In the genomic region with DNA sequence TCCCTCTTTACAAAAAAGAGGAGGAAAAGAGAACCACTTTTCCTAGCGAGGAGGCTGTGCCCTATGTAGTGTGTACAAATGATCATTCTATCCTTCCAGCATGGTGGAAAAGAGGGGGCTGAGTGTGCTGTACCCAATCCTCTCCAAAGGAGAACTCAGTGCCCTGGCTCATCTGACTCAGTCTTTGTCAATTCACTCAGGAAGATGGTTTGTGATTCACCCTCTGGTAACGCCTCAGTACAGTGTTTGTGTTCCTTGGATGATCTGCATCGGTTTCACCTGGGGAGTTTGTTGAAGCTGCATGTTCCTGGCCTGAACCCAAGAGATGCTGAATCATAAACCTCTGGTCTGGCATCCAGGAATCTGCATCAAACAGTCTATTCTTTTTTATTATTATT, we compare ENCODE assay signal across 8 cellular contexts. TPM values are rescaled to one million over a fixed set of nuclear protein-coding genes. Genes with fewer than 3 reads are reported as not detected.
A peak's percentile ranks its signal among the peaks of the same experiment; 100 is the strongest.
DNase-seq lines count a peak whose midpoint lies in the region; ATAC-seq, FAIRE-seq and TF ChIP-seq lines count a peak whose summit lies in the region.

No MANE protein-coding gene starts in this region.

- no peak for ATAC-seq in GM19351 (IDR thresholded peaks at IDR 0.05; ENCODE audit: unreplicated experiment)

- H3K9me3 ChIP-seq in HEK293 (ENCODE audit: control insufficient read depth, insufficient read depth, low read depth, low read length) (no peaks in the 10 kb centered on the region), mesodermal cell (ENCODE audit: control insufficient read depth, low read length) (no peaks in the 10 kb centered on the region)

- 53 to 61% methylated on average over 2 of the region's 3 CpGs for WGBS in mesodermal cell (ENCODE audit: insufficient coverage in 2 of 2), 2 experiments

- no peak for TF ChIP-seq CTCF in HEK293 (tag by site-specific recombination; IDR thresholded peaks at IDR 0.05)

- H3K4me3 ChIP-seq in HEK293 (ENCODE audit: low read depth, low read length) = no peak overlapping the region
- H3K4me3 ChIP-seq in mesodermal cell (ENCODE audit: extremely low read depth, insufficient read depth, low read length, poor library complexity, severe bottlenecking) = no peak overlapping the region

- peak; percentile 65 for DNase-seq in AG08396 (ENCODE audit: low spot score)
- peak; percentile 75 for DNase-seq in astrocyte of the hippocampus (ENCODE audit: low read depth, low spot score)
- DNase-seq in SKM-1 (lab: John Stamatoyannopoulos, UW; ENCODE audit: unreplicated experiment) = no peak
- DNase-seq in DMS79 (lab: John Stamatoyannopoulos, UW) = no peak
- no peak for DNase-seq in GM19239 (ENCODE audit: insufficient read length, low spot score)

- no peaks in the 10 kb centered on the region for H3K4me1 ChIP-seq in HEK293 (ENCODE audit: control insufficient read depth, insufficient read depth, low read length)
- H3K4me1 ChIP-seq in mesodermal cell (ENCODE audit: control insufficient read depth, insufficient read depth, low read length, poor library complexity, severe bottlenecking) = peaks cover 4% of the 10 kb centered on the region

- no peaks in the 10 kb centered on the region for H3K36me3 ChIP-seq in HEK293 (ENCODE audit: control insufficient read depth in 2 of 2, insufficient read depth in 1 of 2, low read length in 2 of 2)
- no peaks in the 10 kb centered on the region for H3K36me3 ChIP-seq in mesodermal cell (ENCODE audit: control insufficient read depth, insufficient read depth, low read length)

- CTCF ChIA-PET in HEK293 (lab: Yijun Ruan, JAX) = interaction anchor here (0.5 to 2.3 kb wide), 16 partner anchors 9 to 967 kb away, joined by 3 to 13 read pairs (median 4); no protein-coding TSS in a partner anchor

- no peak overlapping the region for H3K27ac ChIP-seq in HEK293 (ENCODE audit: extremely low read depth, low read depth, low read length)
- H3K27ac ChIP-seq in mesodermal cell (ENCODE audit: low read depth, low read length, severe bottlenecking) = peak overlapping the region; percentile 56

- POLR2A ChIA-PET in HEK293 (lab: Yijun Ruan, JAX) = interaction anchor here (1.1 kb wide), 1 partner anchor 9 kb away, joined by 5 read pairs; no protein-coding TSS in a partner anchor

- no peak for FAIRE-seq in GM19239 (lab: Jason Lieb, UNC)

TF ChIP-seq in HEK293, 187 proteins besides CTCF, POLR2A, EP300 and RAD21:
- TF ChIP-seq ZBTB20 (tag by site-specific recombination; IDR thresholded peaks at IDR 0.05) (peak; percentile 63), OSR2 (tag by site-specific recombination; IDR thresholded peaks at IDR 0.05) (no peak), ZNF341 (tag by site-specific recombination; IDR thresholded peaks at IDR 0.05; ENCODE audit: low read depth) (no peak)

RNA-seq across cellular contexts. Expression of a gene that starts 18.3 kb away (rescaled TPM):
- 5.6 TPM for polyA plus RNA-seq in mesodermal cell (2013, experiment 1 of 2)
- polyA plus RNA-seq in mesodermal cell (2013, experiment 2 of 2) = 6.5 TPM

Comparison
In these comparisons a context has a peak if more than half of its experiments do, and no peak if none do; other contexts are left out.
1. DNase-seq: peak in AG08396 (single experiment) and astrocyte of the hippocampus (single experiment); none in SKM-1 (single experiment), DMS79 (single experiment) and GM19239 (single experiment).